ENCODE assay signal across 28 cellular contexts in the genomic region with DNA sequence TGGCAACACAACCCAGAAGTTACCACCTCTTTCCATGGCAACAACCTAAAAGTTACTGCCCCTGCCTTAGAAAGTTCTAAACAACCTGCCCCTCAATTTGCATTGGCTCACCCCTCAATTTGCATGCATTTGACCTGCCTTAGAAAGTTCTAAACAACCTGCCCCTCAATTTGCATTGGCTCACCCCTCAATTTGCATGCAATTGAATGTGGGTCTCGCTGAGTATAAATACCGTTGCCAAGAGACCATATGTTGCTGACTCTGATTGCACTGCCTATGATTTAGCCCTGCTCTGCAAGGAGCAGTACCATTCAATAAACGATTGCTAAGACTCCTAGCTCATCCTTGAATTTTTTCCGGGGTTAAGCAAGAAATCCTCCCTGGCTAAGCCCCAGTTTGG.
"Had no signal": no experiment of that assay in that cellular context is flagged by ENCODE, and none has a peak within 500 bp of the region (broad histone marks: within the 10 kb centered on the region; RNA-seq: fewer than 3 reads in every experiment).

No MANE protein-coding gene starts in this region.

- H3K27ac Mint-ChIP-seq: activated CD4-positive, alpha-beta T cell treated with anti-CD3 and anti-CD28 coated beads for 36 hours; activated CD8-positive, alpha-beta memory T cell treated with anti-CD3 and anti-CD28 coated beads, Interleukin-2, amount 10 ng/mL, durations not matched to agents 7 days and 5 days; activated CD8-positive, alpha-beta T cell treated with anti-CD3 and anti-CD28 coated beads, Interleukin-2, amount 10 ng/mL, durations not matched to agents 7 days and 5 days; activated naive CD8-positive, alpha-beta T cell; mesothelial cell of epicardium; naive B cell; nephron progenitor cell; stimulated activated naive CD8-positive, alpha-beta T cell treated with anti-CD3 and anti-CD28 coated beads, Interleukin-15, Interleukin-2, amounts not matched to agents 100 ng/mL and 50 ng/mL, for 24 hours; T-helper 2 cell treated with Interferon-gamma antibody and Interleukin-4, amounts not matched to agents 5 μg/mL and 100 μg/mL, for 36 hours; type B pancreatic cell had no signal

- H3K4me3 ChIP-seq: esophagus squamous epithelium, skin epidermis, uterus had no signal

- H3K27me3 ChIP-seq: esophagus squamous epithelium, neutrophil, uterus had no signal

- DNase-seq: activated CD4-positive, alpha-beta T cell treated with anti-CD3 and anti-CD28 coated beads for 36 hours; activated CD4-positive, CD25-positive, alpha-beta regulatory T cell; activated CD8-positive, alpha-beta memory T cell treated with anti-CD3 and anti-CD28 coated beads, Interleukin-2, amount 10 ng/mL, durations not matched to agents 7 days and 5 days; activated CD8-positive, alpha-beta T cell treated with anti-CD3 and anti-CD28 coated beads, Interleukin-2, amount 10 ng/mL, durations not matched to agents 7 days and 5 days; activated naive CD4-positive, alpha-beta T cell; activated T-cell treated with anti-CD3 and anti-CD28 coated beads, Interleukin-2, amount 50 U/mL, for 48 hours; anterior cingulate cortex; dermis blood vessel endothelial cell; effector CD4-positive, alpha-beta T cell; esophagus squamous epithelium; foreskin melanocyte; left colon; mammary epithelial cell; naive B cell; nephron progenitor cell; stimulated activated CD4-positive, alpha-beta T cell treated with anti-CD3 and anti-CD28 coated beads, Interleukin-12 subunit alpha, Interleukin-12 subunit beta, amount 100 ng/mL, for 4 hours; stimulated activated CD4-positive, alpha-beta T cell treated with anti-CD3 and anti-CD28 coated beads, Interleukin-4, amount 100 ng/mL, for 1 hour; substantia nigra; uterus had no signal

- H3K9me3 Mint-ChIP-seq: mesothelial cell of epicardium; naive B cell; nephron progenitor cell; stimulated activated naive CD8-positive, alpha-beta T cell treated with anti-CD3 and anti-CD28 coated beads, Interleukin-15, Interleukin-2, amounts not matched to agents 100 ng/mL and 50 ng/mL, for 24 hours; T-helper 2 cell treated with Interferon-gamma antibody and Interleukin-4, amounts not matched to agents 5 μg/mL and 100 μg/mL, for 36 hours; type B pancreatic cell had no signal

- H3K9me3 ChIP-seq: esophagus squamous epithelium, neutrophil, uterus had no signal

- H3K4me1 ChIP-seq: esophagus squamous epithelium, uterus had no signal

- H3K27ac ChIP-seq: epithelial cell of prostate, esophagus squamous epithelium, neutrophil, skin epidermis, uterus had no signal

- H3K36me3 Mint-ChIP-seq: activated CD8-positive, alpha-beta memory T cell treated with anti-CD3 and anti-CD28 coated beads, Interleukin-2, amount 10 ng/mL, durations not matched to agents 7 days and 5 days; activated naive CD8-positive, alpha-beta T cell; mesothelial cell of epicardium; naive B cell; type B pancreatic cell had no signal

- H3K27me3 Mint-ChIP-seq: activated CD4-positive, alpha-beta T cell treated with anti-CD3 and anti-CD28 coated beads for 36 hours; activated CD8-positive, alpha-beta memory T cell treated with anti-CD3 and anti-CD28 coated beads, Interleukin-2, amount 10 ng/mL, durations not matched to agents 7 days and 5 days; activated naive CD8-positive, alpha-beta T cell; naive B cell; stimulated activated naive CD8-positive, alpha-beta T cell treated with anti-CD3 and anti-CD28 coated beads, Interleukin-15, Interleukin-2, amounts not matched to agents 100 ng/mL and 50 ng/mL, for 24 hours; type B pancreatic cell had no signal

- H3K4me1 Mint-ChIP-seq: activated CD4-positive, alpha-beta T cell treated with anti-CD3 and anti-CD28 coated beads for 36 hours; activated CD8-positive, alpha-beta memory T cell treated with anti-CD3 and anti-CD28 coated beads, Interleukin-2, amount 10 ng/mL, durations not matched to agents 7 days and 5 days; naive B cell had no signal

- H3K4me3 Mint-ChIP-seq: activated CD4-positive, alpha-beta T cell treated with anti-CD3 and anti-CD28 coated beads for 36 hours; activated CD8-positive, alpha-beta memory T cell treated with anti-CD3 and anti-CD28 coated beads, Interleukin-2, amount 10 ng/mL, durations not matched to agents 7 days and 5 days; activated CD8-positive, alpha-beta T cell treated with anti-CD3 and anti-CD28 coated beads, Interleukin-2, amount 10 ng/mL, durations not matched to agents 7 days and 5 days; activated naive CD8-positive, alpha-beta T cell; mesothelial cell of epicardium; naive B cell; nephron progenitor cell; stimulated activated naive CD8-positive, alpha-beta T cell treated with anti-CD3 and anti-CD28 coated beads, Interleukin-15, Interleukin-2, amounts not matched to agents 100 ng/mL and 50 ng/mL, for 24 hours; T-helper 2 cell treated with Interferon-gamma antibody and Interleukin-4, amounts not matched to agents 5 μg/mL and 100 μg/mL, for 36 hours; type B pancreatic cell had no signal

- ATAC-seq: activated CD4-positive, alpha-beta T cell treated with anti-CD3 and anti-CD28 coated beads for 36 hours; activated CD8-positive, alpha-beta memory T cell treated with anti-CD3 and anti-CD28 coated beads, Interleukin-2, amount 10 ng/mL, durations not matched to agents 7 days and 5 days; activated CD8-positive, alpha-beta T cell treated with anti-CD3 and anti-CD28 coated beads, Interleukin-2, amount 10 ng/mL, durations not matched to agents 7 days and 5 days; left colon; sciatic nerve had no signal

- H3K36me3 ChIP-seq: esophagus squamous epithelium, neutrophil, uterus had no signal
